In the genomic region with DNA sequence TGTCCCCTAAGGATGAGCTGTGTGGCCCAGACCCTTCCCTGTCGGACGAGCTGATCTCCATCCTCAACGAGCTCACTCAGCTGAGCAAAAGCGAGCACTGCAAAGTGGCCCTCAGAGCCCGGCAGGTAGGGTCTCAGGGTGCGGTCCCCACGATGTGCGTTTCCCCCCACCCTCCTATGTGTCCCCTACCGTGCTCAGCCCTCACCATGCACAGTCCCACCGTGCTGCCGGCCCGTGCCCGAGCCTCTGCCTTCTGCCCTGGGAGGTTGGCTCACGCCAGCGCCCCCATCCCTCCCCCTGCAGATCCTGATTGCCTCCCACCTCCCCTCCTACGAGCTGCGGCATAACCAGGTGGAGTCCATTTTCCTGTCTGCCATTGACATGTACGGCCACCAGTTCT, we compare ENCODE assay signal across 20 cellular contexts.
DNase-seq lines count a peak whose midpoint lies in the region; ATAC-seq and TF ChIP-seq lines count a peak whose summit lies in the region.
"Had no signal": no experiment of that assay in that cellular context is flagged by ENCODE, and none has a peak within 500 bp of the region (broad histone marks: within the 10 kb centered on the region; RNA-seq: fewer than 3 reads in every experiment).

No MANE protein-coding gene starts in this region.

- H3K27ac Mint-ChIP-seq in H9 (peak overlapping the region in 2 of 3 experiments; percentile 44 to 70; a peak in 2 of 7 replicates), Calu3 (ENCODE audit: unreplicated experiment) (no peak overlapping the region)
- no peak overlapping the region for H3K27ac Mint-ChIP-seq in CD4-positive, alpha-beta T cell
- H3K27ac Mint-ChIP-seq: IgD-negative memory B cell had no signal

- CTCF ChIA-PET in CD4-positive, alpha-beta T cell (lab: Charles Lee), result no interaction called here
- CTCF ChIA-PET in Calu3 (lab: Charles Lee), result no interaction called here

- in situ Hi-C loops in gastrocnemius medialis (cut with MboI; ENCODE audit: low sequenced_read_pairs in 4 of 4), result no loop called here

- H2BK120ac ChIP-seq in H9 (ENCODE audit: low read depth, low read length, poor library complexity, severe bottlenecking), result no peak overlapping the region

- no peak overlapping the region; the same call in 1 of the 2 replicates for H3K14ac ChIP-seq in H9 (ENCODE audit: insufficient read depth, low read length)

- no peak overlapping the region for H2BK5ac ChIP-seq in H9 (ENCODE audit: insufficient read length, low read length)

- no peaks in the 10 kb centered on the region for H3K79me2 ChIP-seq in H9 (ENCODE audit: insufficient read depth, low read length)

- H3K79me1 ChIP-seq in H9 (ENCODE audit: insufficient read depth, low read depth, low read length, poor library complexity, severe bottlenecking), result no peaks in the 10 kb centered on the region

- H3K56ac ChIP-seq in H9 (ENCODE audit: insufficient read length, low read depth, low read length), result no peak overlapping the region

- intact Hi-C loops in heart left ventricle (cut with DNase I) (loop anchor here in 1 of 10 donors (5.0 kb wide), 1 partner anchor 50 kb away; no protein-coding TSS in a partner anchor), Right ventricle myocardium superior (cut with DNase I) (no loop called here), gastrocnemius medialis (cut with DNase I; ENCODE audit: low total_unique reads) (no loop called here), Calu3 (cut with micrococcal nuclease; ENCODE audit: unreplicated experiment) (no loop called here)
- intact Hi-C loops in CD4-positive, alpha-beta T cell (cut with DNase I, micrococcal nuclease), result no loop called here

- H3K9me3 Mint-ChIP-seq in H9 (no peaks in the 10 kb centered on the region; a peak in 1 of 5 replicates), Calu3 (ENCODE audit: low read depth, unreplicated experiment) (no peaks in the 10 kb centered on the region)
- H3K9me3 Mint-ChIP-seq in CD4-positive, alpha-beta T cell, result no peaks in the 10 kb centered on the region
- H3K9me3 Mint-ChIP-seq: CD14-positive monocyte had no signal

- H4K5ac ChIP-seq in H9 (ENCODE audit: insufficient read length, low read depth, low read length), result no peak overlapping the region

- no peak overlapping the region for H2BK15ac ChIP-seq in H9 (ENCODE audit: low read depth, low read length)

- no peak overlapping the region for H3K4me2 ChIP-seq in H9 (ENCODE audit: insufficient read depth, insufficient read length, low read length)
- H3K4me2 ChIP-seq: KMS-11 had no signal

- no peak overlapping the region for H3K18ac ChIP-seq in H9 (ENCODE audit: insufficient read length, low read depth, low read length)

- 86 to 91% (median 87%) methylated on average over 16 to 18 of the region's 18 CpGs for WGBS in heart left ventricle, 4 donors
- WGBS in H9 (ENCODE audit: extremely low coverage, insufficient read length, low lambda C conversion rate), result no CpG with 5 or more reads among the region's 18 CpGs

- DNase-seq in heart left ventricle, result no peak
- DNase-seq in Right ventricle myocardium superior, result no peak
- DNase-seq in H9, result no peak
- DNase-seq in left lobe of liver (ENCODE audit: low spot score), result no peak
- no peak for DNase-seq in gastrocnemius medialis
- DNase-seq in CD4-positive, alpha-beta T cell, result no peak
- DNase-seq in Calu3, result no peak
- DNase-seq: 8988T, ACHN, BE2C, DMS53, MM.1S, NCI-H2029 treated with DMSO at 0.1 percent for 48 hours, NCI-H446 treated with DMSO at 0.1 percent for 48 hours, NCI-H526, RPMI8226, SHP77 treated with DMSO at 0.1 percent for 48 hours had no signal

- H2AK5ac ChIP-seq in H9 (ENCODE audit: insufficient read length, low read length), result no peak overlapping the region

- no peaks in the 10 kb centered on the region for H3K4me1 Mint-ChIP-seq in H9
- no peaks in the 10 kb centered on the region for H3K4me1 Mint-ChIP-seq in CD4-positive, alpha-beta T cell (ENCODE audit: low read depth)
- H3K4me1 Mint-ChIP-seq in Calu3 (ENCODE audit: low read depth, unreplicated experiment), result no peaks in the 10 kb centered on the region
- H3K4me1 Mint-ChIP-seq: CD14-positive monocyte had no signal

- H3K23me2 ChIP-seq in H9 (ENCODE audit: insufficient read length, low read depth, low read length, poor library complexity, severe bottlenecking), result no peaks in the 10 kb centered on the region

- H3K9me3 ChIP-seq in heart left ventricle (no peaks in the 10 kb centered on the region), H9 (ENCODE audit: control insufficient read depth, low read depth, low read length) (no peaks in the 10 kb centered on the region), gastrocnemius medialis (no peaks in the 10 kb centered on the region)
- H3K9me3 ChIP-seq in CD4-positive, alpha-beta T cell (ENCODE audit: control insufficient read depth, low read length), result no peaks in the 10 kb centered on the region
- H3K9me3 ChIP-seq: BE2C had no signal

- ATAC-seq in heart left ventricle (peak in 3 of 4 donors; percentile 23 to 27 (median 25)), Right ventricle myocardium superior (ENCODE audit: poor library complexity) (no peak), left lobe of liver (peak; percentile 26), gastrocnemius medialis (no peak)
- no peak for ATAC-seq in CD4-positive, alpha-beta T cell (ENCODE audit: poor library complexity)

- no peak overlapping the region for H3K9ac ChIP-seq in H9 (ENCODE audit: extremely low read depth, insufficient read length, low read length)
- H3K9ac ChIP-seq: KMS-11 had no signal

- no peak overlapping the region for H4K8ac ChIP-seq in H9 (replicated peaks; ENCODE audit: insufficient read length, low read depth, low read length)

- H3K36me3 ChIP-seq in heart left ventricle, result peaks cover 2 to 100% (median 93%) of the 10 kb centered on the region in 9 donors
- H3K36me3 ChIP-seq in gastrocnemius medialis, result peaks cover 13 to 100% of the 10 kb centered on the region in 2 donors
- H3K36me3 ChIP-seq: BE2C had no signal

- H3K4me1 ChIP-seq in heart left ventricle, result peaks cover 0 to 17% (median 0%) of the 10 kb centered on the region in 12 donors
- H3K4me1 ChIP-seq in H9 (ENCODE audit: insufficient read depth, low read length), result no peaks in the 10 kb centered on the region
- H3K4me1 ChIP-seq in gastrocnemius medialis, result peaks cover 6 to 13% of the 10 kb centered on the region in 2 donors
- H3K4me1 ChIP-seq: BE2C had no signal

- no TSS peak for BruUV-seq in Calu3 (replicated peaks; lab: Mats Ljungman, UMichigan)

- no peak overlapping the region for H4K91ac ChIP-seq in H9 (ENCODE audit: insufficient read length, low read depth, low read length)

- H3K27me3 Mint-ChIP-seq in H9 (ENCODE audit: low read depth) (no peaks in the 10 kb centered on the region), Calu3 (ENCODE audit: unreplicated experiment) (no peaks in the 10 kb centered on the region)
- H3K27me3 Mint-ChIP-seq in CD4-positive, alpha-beta T cell, result no peaks in the 10 kb centered on the region
- H3K27me3 Mint-ChIP-seq: IgD-negative memory B cell had no signal

- H3K36me3 Mint-ChIP-seq in H9 (ENCODE audit: insufficient read depth in 1 of 3, low read depth in 3 of 3) (peaks cover 4 to 15% (median 6%) of the 10 kb centered on the region in 3 experiments; a peak in 6 of 7 replicates), Calu3 (ENCODE audit: insufficient read depth, unreplicated experiment) (no peaks in the 10 kb centered on the region)
- H3K36me3 Mint-ChIP-seq in CD4-positive, alpha-beta T cell (ENCODE audit: low read depth), result peaks cover 62% of the 10 kb centered on the region

- no peaks in the 10 kb centered on the region for H3K27me3 ChIP-seq in heart left ventricle
- H3K27me3 ChIP-seq in H9 (ENCODE audit: insufficient read depth, low read length), result no peaks in the 10 kb centered on the region
- H3K27me3 ChIP-seq in gastrocnemius medialis, result no peaks in the 10 kb centered on the region
- H3K27me3 ChIP-seq in CD4-positive, alpha-beta T cell (ENCODE audit: control insufficient read depth, insufficient read depth, low read length), result no peaks in the 10 kb centered on the region
- H3K27me3 ChIP-seq: BE2C had no signal

- H3K27ac ChIP-seq in heart left ventricle (peak overlapping the region in 1 of 12 donors; percentile 48), H9 (ENCODE audit: insufficient read length, low read depth, low read length) (no peak overlapping the region), gastrocnemius medialis (peak overlapping the region; percentile 55 to 91 (median 66))
- no peak overlapping the region for H3K27ac ChIP-seq in CD4-positive, alpha-beta T cell (ENCODE audit: low read depth, low read length)
- H3K27ac ChIP-seq: KMS-11 had no signal

- H4K20me1 ChIP-seq in H9 (ENCODE audit: control insufficient read depth, insufficient read depth, insufficient read length), result no peaks in the 10 kb centered on the region

- TF ChIP-seq POLR2A in heart left ventricle (IDR thresholded peaks at IDR 0.05) (no peak), gastrocnemius medialis (IDR thresholded peaks at IDR 0.05) (no peak)

- H2BK12ac ChIP-seq in H9 (ENCODE audit: insufficient read length, low read depth, low read length), result no peak overlapping the region

- TF ChIP-seq CTCF in heart left ventricle (IDR thresholded peaks at IDR 0.05) (no peak), H9 (conservative IDR thresholded peaks at IDR 0.05) (no peak), gastrocnemius medialis (IDR thresholded peaks at IDR 0.05 in 4 of 5, conservative IDR thresholded peaks at IDR 0.05 in 1 of 5) (no peak), Calu3 (IDR thresholded peaks at IDR 0.05; ENCODE audit: unreplicated experiment) (no peak)
- no peak for TF ChIP-seq CTCF in CD4-positive, alpha-beta T cell (IDR thresholded peaks at IDR 0.05)

- no peak overlapping the region for H3K4ac ChIP-seq in H9 (ENCODE audit: low read depth, low read length)

- POLR2A ChIA-PET in CD4-positive, alpha-beta T cell (lab: Charles Lee), result no interaction called here

- H3K4me3 ChIP-seq in heart left ventricle (no peak overlapping the region), gastrocnemius medialis (no peak overlapping the region)

- H3K4me3 Mint-ChIP-seq in H9 (no peak overlapping the region), Calu3 (ENCODE audit: low read depth, unreplicated experiment) (no peak overlapping the region)
- no peak overlapping the region for H3K4me3 Mint-ChIP-seq in CD4-positive, alpha-beta T cell
- H3K4me3 Mint-ChIP-seq: CD14-positive monocyte had no signal

- H2AFZ ChIP-seq in H9 (ENCODE audit: low read length), result no peak overlapping the region

- no peak overlapping the region for H3K23ac ChIP-seq in H9 (ENCODE audit: insufficient read length, low read depth, low read length)

- no peak overlapping the region for H2BK20ac ChIP-seq in H9 (ENCODE audit: low read depth, low read length, poor library complexity, severe bottlenecking)

- H3T11ph ChIP-seq in H9 (ENCODE audit: low read length), result no peak overlapping the region

Comparison
In these comparisons a context has a peak if more than half of its experiments do, and no peak if none do; other contexts are left out.
1. ATAC-seq: peak in heart left ventricle (3 of 4) and left lobe of liver (single experiment); none in Right ventricle myocardium superior (single experiment), gastrocnemius medialis (0 of 2) and CD4-positive, alpha-beta T cell (single experiment).
2. H3K27ac ChIP-seq: peak in gastrocnemius medialis (4 of 4); none in H9 (single experiment) and CD4-positive, alpha-beta T cell (single experiment).
3. H3K27ac Mint-ChIP-seq: peak in H9 (2 of 3); none in CD4-positive, alpha-beta T cell (single experiment) and Calu3 (single experiment).